In genomic region chr1:227793079-227793947, GRCh38 we compare ENCODE assay signal across 16 cellular contexts. TPM values are rescaled to one million over a fixed set of nuclear protein-coding genes. Genes with fewer than 3 reads are reported as not detected.
DNase-seq lines count a peak whose midpoint lies in the region; ATAC-seq, FAIRE-seq and TF ChIP-seq lines count a peak whose summit lies in the region.
"Had no signal": no experiment of that assay in that cellular context is flagged by ENCODE, and none has a peak within 500 bp of the region (broad histone marks: within the 10 kb centered on the region; RNA-seq: fewer than 3 reads in every experiment).

No MANE protein-coding gene starts in this region.

- H3K36me3 ChIP-seq in Panc1 (ENCODE audit: control insufficient read depth, insufficient read depth, low read length) (no peaks in the 10 kb centered on the region), kidney (ENCODE audit: control insufficient read depth in 1 of 2, insufficient read depth in 2 of 2, low read length in 2 of 2) (no peaks in the 10 kb centered on the region), skeletal muscle satellite cell (ENCODE audit: insufficient read depth, low read length) (no peaks in the 10 kb centered on the region)
- H3K36me3 ChIP-seq: adrenal gland had no signal

- no peak overlapping the region for H3K9ac ChIP-seq in kidney (ENCODE audit: low read length in 2 of 2)
- H3K9ac ChIP-seq in skeletal muscle satellite cell (ENCODE audit: low read depth, low read length): no peak overlapping the region

- H3K4me1 ChIP-seq in Panc1 (ENCODE audit: control insufficient read depth, insufficient read depth, low read length): peaks cover 36% of the 10 kb centered on the region
- H3K4me1 ChIP-seq in kidney (ENCODE audit: control insufficient read depth in 1 of 2, insufficient read depth in 1 of 2, low read depth in 1 of 2, low read length in 2 of 2): no peaks in the 10 kb centered on the region
- peaks cover 27% of the 10 kb centered on the region for H3K4me1 ChIP-seq in skeletal muscle satellite cell (ENCODE audit: control insufficient read depth, insufficient read depth, low read length)

- POLR2A ChIA-PET in Panc1 (lab: Charles Lee): no interaction called here

- H3K4me3 ChIP-seq in Panc1 (ENCODE audit: low read depth in 2 of 2, low read length in 2 of 2) (no peak overlapping the region), kidney (ENCODE audit: low read length in 2 of 2) (no peak overlapping the region), skeletal muscle satellite cell (ENCODE audit: low read length) (no peak overlapping the region)
- H3K4me3 ChIP-seq: adrenal gland, skin epidermis had no signal

- peak overlapping the region; percentile 75 for H3K4me2 ChIP-seq in skeletal muscle satellite cell (ENCODE audit: low read length)

- TF ChIP-seq CTCF in GM13976 (IDR thresholded peaks at IDR 0.05; ENCODE audit: borderline replicate concordance, control extremely low read depth, extremely low read depth, insufficient read depth, missing control alignments) (no peak), Panc1 (IDR thresholded peaks at IDR 0.05) (no peak), kidney (IDR thresholded peaks at IDR 0.05; ENCODE audit: borderline replicate concordance, extremely low read depth, insufficient read depth) (no peak)

- CTCF ChIA-PET in Panc1 (lab: Charles Lee): interaction anchor here (0.6 kb wide), 1 partner anchor 150 kb away, joined by 3 read pairs; no protein-coding TSS in a partner anchor

- BruUV-seq in Panc1 (replicated peaks; lab: Mats Ljungman, UMichigan): no TSS peak

- no peaks in the 10 kb centered on the region for H3K9me3 ChIP-seq in Panc1 (ENCODE audit: control insufficient read depth, insufficient read depth, low read depth, low read length)
- H3K9me3 ChIP-seq in kidney (ENCODE audit: control insufficient read depth in 1 of 2, low read length in 2 of 2): no peaks in the 10 kb centered on the region
- H3K9me3 ChIP-seq in skeletal muscle satellite cell (replicated peaks; ENCODE audit: low read length): no peaks in the 10 kb centered on the region
- H3K9me3 ChIP-seq: adrenal gland had no signal

- in situ Hi-C loops in GM13976 (cut with MboI; ENCODE audit: low sequenced_read_pairs, unreplicated experiment): no loop called here
- in situ Hi-C loops in Panc1 (cut with HindIII; ENCODE audit: low pct_unique_long_range_greater_than_20kb, low sequenced_read_pairs): no loop called here

- peak; percentile 4; the same call in 1 of the 2 replicates for ATAC-seq in Panc1
- ATAC-seq in HG03571 (IDR thresholded peaks at IDR 0.05; ENCODE audit: unreplicated experiment): no peak
- ATAC-seq in GM18870 (IDR thresholded peaks at IDR 0.05; ENCODE audit: unreplicated experiment): no peak

- no peak for FAIRE-seq in kidney (lab: Jason Lieb, UNC)

- H3K27me3 ChIP-seq in Panc1 (ENCODE audit: control insufficient read depth, insufficient read depth, low read length): no peaks in the 10 kb centered on the region
- H3K27me3 ChIP-seq in skeletal muscle satellite cell (ENCODE audit: control insufficient read depth, insufficient read depth, low read length): peaks cover 8% of the 10 kb centered on the region
- H3K27me3 ChIP-seq: adrenal gland had no signal

- intact Hi-C loops in Panc1 (cut with micrococcal nuclease; ENCODE audit: unreplicated experiment): loop anchor here (10.0 kb wide), 1 partner anchor 151 kb away; the partner anchor contains the start of gene WNT9A
- intact Hi-C loops in kidney (cut with DNase I): no loop called here

- H3K27ac ChIP-seq in Panc1 (ENCODE audit: low read length) (peak overlapping the region; percentile 57), kidney (ENCODE audit: low read depth in 2 of 2, low read length in 2 of 2) (no peak overlapping the region)

- peak; percentile 25 for DNase-seq in GM13976 (ENCODE audit: low spot score)
- no peak for DNase-seq in Panc1 (ENCODE audit: low read depth, low spot score)
- peak; percentile 63 for DNase-seq in kidney
- no peak for DNase-seq in DMS79 (lab: John Stamatoyannopoulos, UW)
- DNase-seq in kidney tubule cell (ENCODE audit: low spot score): no peak
- DNase-seq: activated CD4-positive, alpha-beta T cell treated with anti-CD3 and anti-CD28 coated beads, Interleukin-2, amount 50 U/mL, for 4 hours; foreskin melanocyte; NCI-H510A treated with DMSO at 0.1 percent for 48 hours had no signal

RNA-seq across cellular contexts. Expression of gene PRSS38, which starts 22.2 kb away (rescaled TPM):
- not detected for total RNA-seq in Panc1 (2021; ENCODE audit: unreplicated experiment)
- polyA plus RNA-seq in Panc1 (2012; ENCODE audit: insufficient read length): not detected
- total RNA-seq in kidney: not detected
- polyA plus RNA-seq in kidney (ENCODE audit: insufficient read depth, low read depth, low replicate concordance): not detected
- total RNA-seq in skeletal muscle satellite cell (2012; rRNA removed): not detected in 2 replicates
- total RNA-seq: activated T-helper 1 cell treated with anti-CD3 and anti-CD28 coated beads, Interleukin-12 subunit alpha, Interleukin-12 subunit beta, Interleukin-2, Interleukin-4 antibody, amounts not matched to agents 30 ng/mL and 10 ng/mL and 1 ng/mL, durations not matched to agents 14 hours and 24 hours and 36 hours; adrenal gland; cerebellum; lung microvascular endothelial cell had no signal
- polyA plus RNA-seq: adrenal gland had no signal

RNA-seq across cellular contexts. Expression of gene SNAP47, which starts 58.1 kb away (rescaled TPM):
- total RNA-seq in Panc1 (2021; ENCODE audit: unreplicated experiment) (55.6 TPM), kidney (32.4 TPM)
- polyA plus RNA-seq in Panc1 (2012; ENCODE audit: insufficient read length): 76.9 TPM
- polyA plus RNA-seq in kidney (ENCODE audit: insufficient read depth, low read depth, low replicate concordance): 31.6 TPM
- total RNA-seq in skeletal muscle satellite cell (2012; rRNA removed): 30.9 and 31.5 TPM in 2 replicates

RNA-seq across cellular contexts. Expression of gene JMJD4, which starts 58.2 kb away (rescaled TPM):
- total RNA-seq in Panc1 (2021; ENCODE audit: unreplicated experiment): 27.7 TPM
- 34.7 TPM for polyA plus RNA-seq in Panc1 (2012; ENCODE audit: insufficient read length)
- 15.9 TPM for total RNA-seq in kidney
- polyA plus RNA-seq in kidney (ENCODE audit: insufficient read depth, low read depth, low replicate concordance): 12.6 TPM
- 39.5 and 43.9 TPM in 2 replicates for total RNA-seq in skeletal muscle satellite cell (2012; rRNA removed)

Comparison
In these comparisons a context has a peak if more than half of its experiments do, and no peak if none do; other contexts are left out.
1. DNase-seq: peak in GM13976 (single experiment) and kidney (single experiment); none in Panc1 (single experiment), DMS79 (single experiment) and kidney tubule cell (single experiment).